18 cellular contexts compared by ENCODE assay signal in genomic region chr1:245090491-245091090, GRCh38.
A peak's percentile ranks its signal among the peaks of the same experiment; 100 is the strongest.
DNase-seq lines count a peak whose midpoint lies in the region; TF ChIP-seq lines count a peak whose summit lies in the region.
"Had no signal": no experiment of that assay in that cellular context is flagged by ENCODE, and none has a peak within 500 bp of the region (broad histone marks: within the 10 kb centered on the region; RNA-seq: fewer than 3 reads in every experiment).

No MANE protein-coding gene starts in this region.

- peak overlapping the region; percentile 90 for H4K8ac ChIP-seq in mesenchymal stem cell (ENCODE audit: low read length)

- H2AK5ac ChIP-seq in mesenchymal stem cell (ENCODE audit: low read length, severe bottlenecking), result peak overlapping the region; percentile 63

- 94% methylated on average over 9 of the region's 11 CpGs for WGBS in mesenchymal stem cell

- peak overlapping the region in 1 of 2 experiments; percentile 99 for H3K14ac ChIP-seq in mesenchymal stem cell (ENCODE audit: low read length in 2 of 2)

- H3K79me1 ChIP-seq in mesenchymal stem cell (replicated peaks; ENCODE audit: low read length, poor library complexity, severe bottlenecking), result no peaks in the 10 kb centered on the region

- peak overlapping the region; percentile 98 to 99 for H2BK12ac ChIP-seq in mesenchymal stem cell (ENCODE audit: low read length in 2 of 2)

- no peak overlapping the region for H2AFZ ChIP-seq in mesenchymal stem cell (ENCODE audit: low read depth, low read length)

- H2BK120ac ChIP-seq in mesenchymal stem cell (ENCODE audit: low read depth, low read length), result peak overlapping the region; percentile 91

- no peak overlapping the region for H3K9ac ChIP-seq in mesenchymal stem cell (ENCODE audit: low read length)
- H3K9ac ChIP-seq: BLaER1 treated with 17β-estradiol and CSF1 and Interleukin-3, amounts not matched to agents 10 nM and 100 nM had no signal

- no peak overlapping the region for H2BK5ac ChIP-seq in mesenchymal stem cell (ENCODE audit: low read depth, low read length, poor library complexity, severe bottlenecking)

- no peak overlapping the region for H3K23ac ChIP-seq in mesenchymal stem cell (ENCODE audit: low read length in 2 of 2)

- H3K4me3 ChIP-seq in AG04450 (ENCODE audit: low read depth, low read length), result no peak overlapping the region
- no peak overlapping the region for H3K4me3 ChIP-seq in mesenchymal stem cell (ENCODE audit: insufficient read depth in 1 of 2, low read depth in 1 of 2, low read length in 2 of 2)
- H3K4me3 ChIP-seq: BLaER1 treated with 17β-estradiol and CSF1 and Interleukin-3, amounts not matched to agents 10 nM and 100 nM had no signal

- H3K4me2 ChIP-seq in mesenchymal stem cell (ENCODE audit: low read length, poor library complexity, severe bottlenecking), result no peak overlapping the region
- H3K4me2 ChIP-seq: BLaER1 treated with 17β-estradiol and CSF1 and Interleukin-3, amounts not matched to agents 10 nM and 100 nM had no signal

- peaks cover 17% of the 10 kb centered on the region for H3K4me1 ChIP-seq in mesenchymal stem cell (ENCODE audit: control insufficient read depth, insufficient read depth, low read depth, low read length)

- POLR2A ChIA-PET in AG04450 (lab: Yijun Ruan, JAX) (no interaction called here), RWPE1 (lab: Yijun Ruan, JAX; ENCODE audit: low non-redundant PET) (no interaction called here)

- H2BK15ac ChIP-seq in mesenchymal stem cell (ENCODE audit: low read depth, poor library complexity, severe bottlenecking), result peak overlapping the region; percentile 100

- CTCF ChIA-PET in AG04450 (lab: Charles Lee), result no interaction called here
- CTCF ChIA-PET in RWPE1 (lab: Yijun Ruan, JAX), result no interaction called here

- no peaks in the 10 kb centered on the region; the same call in 1 of the 2 replicates for H3K9me3 ChIP-seq in AG04450 (ENCODE audit: control insufficient read depth, insufficient read depth, low read length)
- H3K9me3 ChIP-seq in mesenchymal stem cell (ENCODE audit: control insufficient read depth, low read length), result no peaks in the 10 kb centered on the region
- H3K9me3 ChIP-seq: BLaER1 treated with 17β-estradiol and CSF1 and Interleukin-3, amounts not matched to agents 10 nM and 100 nM had no signal

- H3K18ac ChIP-seq in mesenchymal stem cell (ENCODE audit: low read depth in 1 of 2, low read length in 2 of 2), result peak overlapping the region; percentile 98

- H3K4ac ChIP-seq in mesenchymal stem cell (ENCODE audit: low read depth in 1 of 2, low read length in 2 of 2), result peak overlapping the region; percentile 83 to 98

- H3K36me3 ChIP-seq in mesenchymal stem cell (ENCODE audit: control insufficient read depth in 1 of 2, insufficient read depth in 2 of 2, low read depth in 1 of 2, low read length in 2 of 2), result peaks cover 7% of the 10 kb centered on the region in 2 experiments

- H4K91ac ChIP-seq in mesenchymal stem cell (ENCODE audit: low read length), result peak overlapping the region; percentile 100

- H3K27ac ChIP-seq in AG04450 (ENCODE audit: low read depth, low read length) (peak overlapping the region; percentile 98), RWPE1 (peak overlapping the region; percentile 85), epithelial cell of prostate (peak overlapping the region; percentile 95), mesenchymal stem cell (ENCODE audit: low read length, poor library complexity, severe bottlenecking) (no peak overlapping the region)
- H3K27ac ChIP-seq: BLaER1 treated with 17β-estradiol and CSF1 and Interleukin-3, amounts not matched to agents 10 nM and 100 nM had no signal

- TF ChIP-seq CTCF in AG04450 (IDR thresholded peaks at IDR 0.05; ENCODE audit: low read depth, low read length) (no peak), RWPE1 (conservative IDR thresholded peaks at IDR 0.05; ENCODE audit: low read depth) (no peak)

- H3K27me3 ChIP-seq in AG04450 (ENCODE audit: control insufficient read depth, insufficient read depth, low read length), result no peaks in the 10 kb centered on the region
- no peaks in the 10 kb centered on the region for H3K27me3 ChIP-seq in mesenchymal stem cell (ENCODE audit: control insufficient read depth in 1 of 2, insufficient read depth in 1 of 2, low read length in 2 of 2)
- H3K27me3 ChIP-seq: BLaER1 treated with 17β-estradiol and CSF1 and Interleukin-3, amounts not matched to agents 10 nM and 100 nM had no signal

- DNase-seq in AG04450 (ENCODE audit: low read depth, low spot score) (no peak), RWPE1 (ENCODE audit: low spot score) (no peak), epithelial cell of prostate (ENCODE audit: low read depth, low spot score) (no peak), mesenchymal stem cell (no peak), SW480 (ENCODE audit: low spot score) (no peak), cerebellar nuclear complex (lab: John Stamatoyannopoulos, UW) (no peak), NOMO-1 treated with dmso at 0.1 percent for 144 hours (lab: John Stamatoyannopoulos, UW; ENCODE audit: unreplicated experiment) (no peak), cerebellar cortex (ENCODE audit: low spot score) (no peak)
- DNase-seq: CD8-positive, alpha-beta memory T cell; DMS79; GOT3; KBM-7; NCI-H1105; NCI-H1694 treated with DMSO at 0.1 percent for 48 hours; NCI-H748 treated with DMSO at 0.1 percent for 48 hours; NK-92 treated with Interleukin-12 subunit alpha and Interleukin-12 subunit beta, amount 100 ng/mL, for 24 hours; SIG-M5 had no signal
